In genomic region chr1:233668725-233669294, GRCh38 we compare ENCODE assay signal across 10 cellular contexts. TPM values are rescaled to one million over a fixed set of nuclear protein-coding genes. Genes with fewer than 3 reads are reported as not detected.
DNase-seq lines count a peak whose midpoint lies in the region; ATAC-seq and TF ChIP-seq lines count a peak whose summit lies in the region.
"Had no signal": no experiment of that assay in that cellular context is flagged by ENCODE, and none has a peak within 500 bp of the region (broad histone marks: within the 10 kb centered on the region; RNA-seq: fewer than 3 reads in every experiment).

No MANE protein-coding gene starts in this region.

- H2AFZ ChIP-seq in smooth muscle cell (ENCODE audit: low read depth) = no peak overlapping the region
- H2AFZ ChIP-seq in GM23338 = no peak overlapping the region

- ATAC-seq in activated CD4-positive, alpha-beta T cell treated with anti-CD3 and anti-CD28 coated beads for 36 hours = peak; percentile 86
- ATAC-seq in HG03432 (IDR thresholded peaks at IDR 0.05; ENCODE audit: unreplicated experiment) (peak; percentile 67), GM23338 (no peak)

- H3F3A ChIP-seq in smooth muscle cell (ENCODE audit: low read depth) = no peaks in the 10 kb centered on the region
- no peaks in the 10 kb centered on the region for H3F3A ChIP-seq in GM23338 (replicated peaks; ENCODE audit: low read depth)

- H3K27me3 Mint-ChIP-seq in activated CD4-positive, alpha-beta T cell treated with anti-CD3 and anti-CD28 coated beads for 36 hours = peaks cover 17% of the 10 kb centered on the region
- H3K27me3 Mint-ChIP-seq in GM23338 (ENCODE audit: insufficient read depth, low read depth, poor library complexity) = no peaks in the 10 kb centered on the region

- no peak overlapping the region for H3K4me3 ChIP-seq in smooth muscle cell
- no peak overlapping the region for H3K4me3 ChIP-seq in GM23338
- H3K4me3 ChIP-seq in esophagus muscularis mucosa = no peak overlapping the region
- H3K4me3 ChIP-seq: SJSA1 had no signal

- CTCF ChIA-PET in activated CD4-positive, alpha-beta T cell treated with anti-CD3 and anti-CD28 coated beads for 36 hours (lab: Charles Lee) = no interaction called here

- H3K27ac ChIP-seq in caudate nucleus (ENCODE audit: low read depth, low read length) = peak overlapping the region; percentile 44
- H3K27ac ChIP-seq in smooth muscle cell (ENCODE audit: low read depth) = peak overlapping the region; percentile 52
- no peak overlapping the region for H3K27ac ChIP-seq in GM23338 (ENCODE audit: low read depth)
- peak overlapping the region in 1 of 4 donors; percentile 22 for H3K27ac ChIP-seq in esophagus muscularis mucosa (replicated peaks in 1 of 4)
- H3K27ac ChIP-seq: SJSA1 had no signal

- DNase-seq in activated CD4-positive, alpha-beta T cell treated with anti-CD3 and anti-CD28 coated beads for 36 hours = peak; percentile 17
- no peak for DNase-seq in activated CD4-positive, alpha-beta T cell treated with anti-CD3 and anti-CD28 coated beads for 48 hours
- DNase-seq in caudate nucleus (lab: John Stamatoyannopoulos, UW) (peak in 5 of 61 donors; percentile 15 to 54 (median 25)), smooth muscle cell (lab: John Stamatoyannopoulos, UW; ENCODE audit: unreplicated experiment) (no peak), GM23338 (ENCODE audit: low spot score) (no peak), NCI-H1694 treated with DMSO at 0.1 percent for 48 hours (lab: John Stamatoyannopoulos, UW) (no peak), esophagus muscularis mucosa (ENCODE audit: extremely low spot score) (no peak)
- DNase-seq: HFFc6 had no signal

- TF ChIP-seq POLR2A in esophagus muscularis mucosa (IDR thresholded peaks at IDR 0.05; ENCODE audit: low read depth) = no peak

- H3K79me2 ChIP-seq in smooth muscle cell (ENCODE audit: low read depth) (no peaks in the 10 kb centered on the region), GM23338 (replicated peaks; ENCODE audit: insufficient read depth) (no peaks in the 10 kb centered on the region)

- TF ChIP-seq EP300 in esophagus muscularis mucosa (IDR thresholded peaks at IDR 0.05) = no peak

- no peaks in the 10 kb centered on the region for H3K27me3 ChIP-seq in smooth muscle cell (ENCODE audit: low read depth)
- H3K27me3 ChIP-seq in GM23338 (ENCODE audit: insufficient read depth) = no peaks in the 10 kb centered on the region
- no peaks in the 10 kb centered on the region for H3K27me3 ChIP-seq in esophagus muscularis mucosa
- H3K27me3 ChIP-seq: SJSA1 had no signal

- H3K4me1 Mint-ChIP-seq in activated CD4-positive, alpha-beta T cell treated with anti-CD3 and anti-CD28 coated beads for 36 hours = peaks cover 2% of the 10 kb centered on the region
- H3K4me1 Mint-ChIP-seq in GM23338 = no peaks in the 10 kb centered on the region; the same call in 2 of the 3 replicates

- TF ChIP-seq CTCF in smooth muscle cell (IDR thresholded peaks at IDR 0.05; ENCODE audit: borderline replicate concordance, insufficient read depth, poor library complexity, severe bottlenecking) = no peak
- TF ChIP-seq CTCF in GM23338 (conservative IDR thresholded peaks at IDR 0.05; ENCODE audit: low read depth in 2 of 2) = no peak
- TF ChIP-seq CTCF in esophagus muscularis mucosa (IDR thresholded peaks at IDR 0.05) = no peak

- no peak overlapping the region for H3K9ac ChIP-seq in smooth muscle cell (ENCODE audit: low read depth)

- H3K9me3 Mint-ChIP-seq in activated CD4-positive, alpha-beta T cell treated with anti-CD3 and anti-CD28 coated beads for 36 hours (ENCODE audit: low read depth) = no peaks in the 10 kb centered on the region
- H3K9me3 Mint-ChIP-seq in GM23338 = no peaks in the 10 kb centered on the region

- H3K9me3 ChIP-seq in smooth muscle cell (replicated peaks; ENCODE audit: low read depth) = no peaks in the 10 kb centered on the region
- no peaks in the 10 kb centered on the region for H3K9me3 ChIP-seq in esophagus muscularis mucosa
- H3K9me3 ChIP-seq: SJSA1 had no signal

- no peaks in the 10 kb centered on the region for H3K36me3 ChIP-seq in smooth muscle cell (ENCODE audit: low read depth)
- H3K36me3 ChIP-seq in GM23338 (ENCODE audit: insufficient read depth) = peaks cover 7% of the 10 kb centered on the region; the same call in 1 of the 2 replicates
- H3K36me3 ChIP-seq in esophagus muscularis mucosa = peaks cover 0 to 7% (median 0%) of the 10 kb centered on the region in 4 donors
- H3K36me3 ChIP-seq: SJSA1 had no signal

- no peaks in the 10 kb centered on the region for H3K9me2 ChIP-seq in GM23338 (ENCODE audit: insufficient read depth)

- H3K36me3 Mint-ChIP-seq in activated CD4-positive, alpha-beta T cell treated with anti-CD3 and anti-CD28 coated beads for 36 hours (ENCODE audit: low read depth) = no peaks in the 10 kb centered on the region
- H3K36me3 Mint-ChIP-seq in GM23338 (ENCODE audit: low read depth) = peaks cover 34% of the 10 kb centered on the region

- H3K27ac Mint-ChIP-seq in activated CD4-positive, alpha-beta T cell treated with anti-CD3 and anti-CD28 coated beads for 36 hours = no peak overlapping the region
- no peak overlapping the region for H3K27ac Mint-ChIP-seq in GM23338
- H3K27ac Mint-ChIP-seq: HFFc6 had no signal

- no peak overlapping the region for H3K4me2 ChIP-seq in smooth muscle cell
- no peak overlapping the region for H3K4me2 ChIP-seq in GM23338

- POLR2A ChIA-PET in activated CD4-positive, alpha-beta T cell treated with anti-CD3 and anti-CD28 coated beads for 36 hours (lab: Charles Lee) = no interaction called here

- intact Hi-C loops in activated CD4-positive, alpha-beta T cell treated with anti-CD3 and anti-CD28 coated beads for 36 hours (cut with DNase I, micrococcal nuclease) = loop anchor here in 1 of 2 experiments (2.0 kb wide), 1 partner anchor 70 kb away; no protein-coding TSS in a partner anchor
- intact Hi-C loops in esophagus muscularis mucosa (cut with DNase I) = no loop called here

- H4K20me1 ChIP-seq in smooth muscle cell (ENCODE audit: low read depth) (no peaks in the 10 kb centered on the region), GM23338 (replicated peaks; ENCODE audit: insufficient read depth) (no peaks in the 10 kb centered on the region)

- WGBS in smooth muscle cell (ENCODE audit: low lambda C conversion rate) = 78% methylated on average over 7 of the region's 7 CpGs
- 48% methylated on average over 7 of the region's 7 CpGs for WGBS in esophagus muscularis mucosa

- peaks cover 3% of the 10 kb centered on the region for H3K4me1 ChIP-seq in smooth muscle cell (ENCODE audit: low read depth)
- H3K4me1 ChIP-seq in GM23338 (ENCODE audit: insufficient read depth) = no peaks in the 10 kb centered on the region
- H3K4me1 ChIP-seq in esophagus muscularis mucosa = peaks cover 0 to under 1% (median 0%) of the 10 kb centered on the region in 4 donors
- H3K4me1 ChIP-seq: SJSA1 had no signal

- no peak overlapping the region for H3K4me3 Mint-ChIP-seq in activated CD4-positive, alpha-beta T cell treated with anti-CD3 and anti-CD28 coated beads for 36 hours
- H3K4me3 Mint-ChIP-seq in GM23338 = no peak overlapping the region
- H3K4me3 Mint-ChIP-seq: HFFc6 had no signal

TF ChIP-seq in GM23338, 12 proteins besides CTCF, POLR2A, EP300 and RAD21 (continues in another document):
- TF ChIP-seq JUNB (IDR thresholded peaks at IDR 0.05; ENCODE audit: unreplicated experiment) (no peak), ZNF114 (CRISPR knock-in tag; IDR thresholded peaks at IDR 0.05) (no peak), POLR2AphosphoS5 (IDR thresholded peaks at IDR 0.05; ENCODE audit: low read depth) (no peak), STAT1 (IDR thresholded peaks at IDR 0.05; ENCODE audit: unreplicated experiment) (no peak), EZH2phosphoT487 (IDR thresholded peaks at IDR 0.05; ENCODE audit: unreplicated experiment) (no peak), ZNF331 (CRISPR knock-in tag; IDR thresholded peaks at IDR 0.05; ENCODE audit: low read depth) (no peak), NANOG (IDR thresholded peaks at IDR 0.05; ENCODE audit: borderline replicate concordance) (no peak), CREB1 (CRISPR knock-in tag; IDR thresholded peaks at IDR 0.05; ENCODE audit: low read depth) (no peak)
- TF ChIP-seq, protein P1, sequence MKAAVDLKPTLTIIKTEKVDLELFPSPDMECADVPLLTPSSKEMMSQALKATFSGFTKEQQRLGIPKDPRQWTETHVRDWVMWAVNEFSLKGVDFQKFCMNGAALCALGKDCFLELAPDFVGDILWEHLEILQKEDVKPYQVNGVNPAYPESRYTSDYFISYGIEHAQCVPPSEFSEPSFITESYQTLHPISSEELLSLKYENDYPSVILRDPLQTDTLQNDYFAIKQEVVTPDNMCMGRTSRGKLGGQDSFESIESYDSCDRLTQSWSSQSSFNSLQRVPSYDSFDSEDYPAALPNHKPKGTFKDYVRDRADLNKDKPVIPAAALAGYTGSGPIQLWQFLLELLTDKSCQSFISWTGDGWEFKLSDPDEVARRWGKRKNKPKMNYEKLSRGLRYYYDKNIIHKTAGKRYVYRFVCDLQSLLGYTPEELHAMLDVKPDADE (IDR thresholded peaks at IDR 0.05) = no peak

RNA-seq across cellular contexts. Expression of gene KCNK1, which starts 54.9 kb away (rescaled TPM):
- total RNA-seq in activated CD4-positive, alpha-beta T cell treated with anti-CD3 and anti-CD28 coated beads for 36 hours = 1 to 10 TPM in 1 of 2 experiments, under 1 TPM in 1; 0.91 to 1.1 TPM
- total RNA-seq in smooth muscle cell (16.8 and 17.1 TPM in 2 replicates), esophagus muscularis mucosa (1 to 10 TPM; 1.2 to 2.8 (median 1.7) TPM)
- polyA plus RNA-seq in smooth muscle cell (16.6 and 17.5 TPM in 2 replicates), GM23338 (2016; fragmentation: Nextera tagmentation; extraction: Ambion mirVana) (10.1 and 12.1 TPM in 2 replicates)
- 11.8 and 12.7 TPM in 2 replicates for total RNA-seq in GM23338 (2014; rRNA removed; shearing (Covaris generic))
- total RNA-seq: HFFc6, SJSA1 had no signal
